Comparison of ENCODE assay signal across 30 cellular contexts in the genomic region with DNA sequence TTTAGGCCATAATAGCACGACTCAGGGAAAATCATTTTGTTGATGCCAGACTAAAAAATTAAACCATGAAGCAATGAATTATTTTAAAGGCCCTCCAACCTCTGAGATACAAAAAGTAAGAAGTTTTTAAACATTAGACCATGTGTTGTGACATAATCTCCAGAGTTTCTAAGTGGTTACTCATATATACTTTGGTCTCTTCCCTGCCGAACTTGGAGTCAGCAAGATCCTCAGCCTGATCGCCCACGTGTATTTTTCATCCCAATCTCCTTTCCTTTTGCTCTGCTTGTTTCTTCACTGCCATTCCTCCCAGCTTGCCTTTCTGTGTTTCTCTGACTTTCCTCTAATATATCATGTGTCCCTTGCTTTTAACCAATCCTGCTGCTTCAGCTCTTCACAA. TPM values are rescaled to one million over a fixed set of nuclear protein-coding genes. Genes with fewer than 3 reads are reported as not detected.
DNase-seq lines count a peak whose midpoint lies in the region; ATAC-seq, FAIRE-seq and TF ChIP-seq lines count a peak whose summit lies in the region.
"Had no signal": no experiment of that assay in that cellular context is flagged by ENCODE, and none has a peak within 500 bp of the region (broad histone marks: within the 10 kb centered on the region; RNA-seq: fewer than 3 reads in every experiment).

No MANE protein-coding gene starts in this region.

- H2AFZ ChIP-seq in GM23248 (no peak overlapping the region), K562 (ENCODE audit: low read depth, low read length) (no peak overlapping the region)

- TF ChIP-seq EP300 in K562 (IDR thresholded peaks at IDR 0.05; ENCODE audit: low read length): no peak

- ATAC-seq in K562: no peak
- ATAC-seq in GM21447 (IDR thresholded peaks at IDR 0.05; ENCODE audit: unreplicated experiment): no peak
- ATAC-seq: esophagus mucosa; HCT116; naive thymus-derived CD4-positive, alpha-beta T cell; T-cell had no signal

- no peaks in the 10 kb centered on the region for H3K27me3 ChIP-seq in GM23248 (replicated peaks; ENCODE audit: insufficient read depth)
- H3K27me3 ChIP-seq in K562 (ENCODE audit: control insufficient read depth in 2 of 2, insufficient read depth in 2 of 2, low read length in 2 of 2): no peaks in the 10 kb centered on the region
- no peaks in the 10 kb centered on the region for H3K27me3 ChIP-seq in CD8-positive, alpha-beta memory T cell (ENCODE audit: insufficient read depth, low read length, poor library complexity, severe bottlenecking)
- H3K27me3 ChIP-seq: SJSA1, transverse colon had no signal

- no peaks in the 10 kb centered on the region for H3K9me1 ChIP-seq in K562 (ENCODE audit: control insufficient read depth, insufficient read depth, low read length)

- H3K79me2 ChIP-seq in GM23248 (ENCODE audit: insufficient read depth): peaks cover 58% of the 10 kb centered on the region
- peaks cover 83% of the 10 kb centered on the region for H3K79me2 ChIP-seq in K562 (ENCODE audit: control insufficient read depth, insufficient read depth, low read length)

- in situ Hi-C loops in GM23248 (cut with MboI): no loop called here
- in situ Hi-C loops in K562 (cut with MboI): no loop called here

- H3K4me1 Mint-ChIP-seq in CD8-positive, alpha-beta memory T cell: peaks cover 21 to 51% (median 40%) of the 10 kb centered on the region in 3 donors

- H3K4me3 ChIP-seq in GM23248: no peak overlapping the region
- no peak overlapping the region for H3K4me3 ChIP-seq in K562
- H3K4me3 ChIP-seq in foreskin fibroblast (ENCODE audit: low read depth in 1 of 2, low read length in 2 of 2): no peak overlapping the region
- no peak overlapping the region for H3K4me3 ChIP-seq in CD8-positive, alpha-beta memory T cell (ENCODE audit: low read length)
- H3K4me3 ChIP-seq: SJSA1, transverse colon had no signal

- H3K4me2 ChIP-seq in GM23248 (ENCODE audit: unreplicated experiment) (peak overlapping the region; percentile 36), K562 (ENCODE audit: insufficient read depth, low read length) (no peak overlapping the region; the same call in 1 of the 2 replicates)

- no TSS peak for BruUV-seq in K562 (replicated peaks; lab: Mats Ljungman, UMichigan)

- TF ChIP-seq RAD21 in K562 (CRISPR knock-in tag; conservative IDR thresholded peaks at IDR 0.05 in 1 of 2, IDR thresholded peaks at IDR 0.05 in 1 of 2): no peak

- no peak for TF ChIP-seq CTCF in K562 (IDR thresholded peaks at IDR 0.05 in 2 of 3, conservative IDR thresholded peaks at IDR 0.05 in 1 of 3; ENCODE audit: insufficient read depth in 2 of 3, low read depth in 1 of 3, low read length in 3 of 3)
- no peak for TF ChIP-seq CTCF in foreskin fibroblast (IDR thresholded peaks at IDR 0.05; ENCODE audit: low read depth, low read length)

- 49 to 63% methylated on average over 4 of the region's 4 CpGs for WGBS in GM23248 (ENCODE audit: low coverage in 1 of 2, low lambda C conversion rate in 2 of 2, missing lambda C conversion rate in 2 of 2), 2 experiments
- WGBS in K562 (ENCODE audit: insufficient coverage, low coverage, missing lambda C conversion rate): 83% methylated on average over 4 of the region's 4 CpGs

- H3K27ac ChIP-seq in GM23248 (peak overlapping the region; percentile 56), K562 (ENCODE audit: extremely low read depth, low read depth, low read length) (no peak overlapping the region)
- H3K27ac ChIP-seq in CD8-positive, alpha-beta memory T cell (ENCODE audit: low read depth, low read length): no peak overlapping the region
- H3K27ac ChIP-seq: SJSA1 had no signal

- H4K20me1 ChIP-seq in GM23248 (ENCODE audit: insufficient read depth) (no peaks in the 10 kb centered on the region), K562 (replicated peaks; ENCODE audit: control insufficient read depth, insufficient read depth, low read length) (no peaks in the 10 kb centered on the region; the same call in 1 of the 2 replicates)

- peak; percentile 89 for DNase-seq in GM23248
- no peak for DNase-seq in K562 (ENCODE audit: extremely low read depth in 1 of 4, low spot score in 3 of 4)
- DNase-seq in foreskin fibroblast: peak; percentile 65 to 72
- DNase-seq in stimulated activated CD8-positive, alpha-beta memory T cell treated with anti-CD3 and anti-CD28 coated beads, Interleukin-4, amount 100 ng/mL, for 48 hours: no peak
- no peak for DNase-seq in stimulated activated CD4-positive, alpha-beta T cell treated with anti-CD3 and anti-CD28 coated beads, Interleukin-15, amount 100 ng/mL, for 24 hours
- DNase-seq in CD8-positive, alpha-beta memory T cell: no peak
- DNase-seq: activated CD4-positive, alpha-beta T cell treated with anti-CD3 and anti-CD28 coated beads, Interleukin-2, amount 50 U/mL, for 4 hours; activated naive CD4-positive, alpha-beta T cell treated with anti-CD3 and anti-CD28 coated beads, Interleukin-2, amount 50 U/mL, for 16 hours; AML-193; anterior cingulate cortex; caudate nucleus; CD4-positive, alpha-beta T cell; DMS 273 treated with DMSO at 0.1 percent for 48 hours; KG1; kidney; midbrain; MM.1S; naive thymus-derived CD4-positive, alpha-beta T cell; NCI-H1417 treated with DMSO at 0.1 percent for 48 hours; NCI-H2081; NCI-H226; nucleus accumbens; T-cell; transverse colon had no signal

- peaks cover 34% of the 10 kb centered on the region for H3K4me1 ChIP-seq in GM23248 (ENCODE audit: insufficient read depth)
- peaks cover 27 to 59% of the 10 kb centered on the region in 2 experiments for H3K4me1 ChIP-seq in K562 (replicated peaks in 1 of 2; ENCODE audit: control insufficient read depth in 2 of 2, insufficient read depth in 2 of 2, low read length in 2 of 2)
- H3K4me1 ChIP-seq in CD8-positive, alpha-beta memory T cell (ENCODE audit: insufficient read depth, low read length): peaks cover 15% of the 10 kb centered on the region

- no peaks in the 10 kb centered on the region for H3K27me3 Mint-ChIP-seq in CD8-positive, alpha-beta memory T cell
- H3K27me3 Mint-ChIP-seq: CD4-positive, alpha-beta T cell; naive thymus-derived CD4-positive, alpha-beta T cell; T-cell had no signal

- H3K9me2 ChIP-seq in GM23248 (ENCODE audit: insufficient read depth): no peaks in the 10 kb centered on the region

- H3K9ac ChIP-seq in GM23248 (0 out of 2 replicates have a peak overlapping the region, but pooled peaks have one; percentile 4), K562 (ENCODE audit: insufficient read depth in 1 of 2, low read depth in 2 of 2, low read length in 2 of 2) (no peak overlapping the region)

- H3K36me3 ChIP-seq in GM23248 (ENCODE audit: low read depth): 0 out of 2 replicates have a peak, but pooled peaks cover 4% of the 10 kb centered on the region
- H3K36me3 ChIP-seq in K562 (ENCODE audit: control insufficient read depth, insufficient read depth, low read length): peaks cover 52% of the 10 kb centered on the region
- no peaks in the 10 kb centered on the region for H3K36me3 ChIP-seq in CD8-positive, alpha-beta memory T cell (ENCODE audit: insufficient read depth, low read length)

- intact Hi-C loops in K562 (cut with micrococcal nuclease): loop anchor here (10.0 kb wide), 1 partner anchor 352 kb away; the partner anchor contains the start of genes EXOC8 and SPRTN

- H3F3A ChIP-seq in GM23248 (ENCODE audit: insufficient read depth): peaks cover 31% of the 10 kb centered on the region

- CTCF ChIA-PET in K562 (lab: Yijun Ruan, JAX; ENCODE audit: low intra/inter-chr PET ratio): no interaction called here
- CTCF ChIA-PET in CD8-positive, alpha-beta memory T cell (lab: Charles Lee): no interaction called here

- POLR2A ChIA-PET in K562 (lab: Yijun Ruan, JAX): interaction anchor here (1.7 kb wide), 1 partner anchor 9 kb away, joined by 5 read pairs; no protein-coding TSS in a partner anchor
- POLR2A ChIA-PET in CD8-positive, alpha-beta memory T cell (lab: Charles Lee): no interaction called here

- no peak for FAIRE-seq in K562 (lab: Jason Lieb, UNC)
- FAIRE-seq: HTR-8/SVneo, kidney had no signal

- no peaks in the 10 kb centered on the region for H3K9me3 Mint-ChIP-seq in CD8-positive, alpha-beta memory T cell
- H3K9me3 Mint-ChIP-seq: activated T-helper 1 cell treated with anti-CD3 and anti-CD28 coated beads, Interleukin-12 subunit alpha, Interleukin-12 subunit beta, Interleukin-2, Interleukin-4 antibody, amounts not matched to agents 30 ng/mL and 10 ng/mL and 1 ng/mL, durations not matched to agents 14 hours and 24 hours and 36 hours; CD4-positive, alpha-beta T cell; naive thymus-derived CD4-positive, alpha-beta T cell; T-cell had no signal

- TF ChIP-seq POLR2A in K562 (conservative IDR thresholded peaks at IDR 0.05): no peak

- H3K4me3 Mint-ChIP-seq in CD8-positive, alpha-beta memory T cell: no peak overlapping the region
- H3K4me3 Mint-ChIP-seq: activated T-helper 1 cell treated with anti-CD3 and anti-CD28 coated beads, Interleukin-12 subunit alpha, Interleukin-12 subunit beta, Interleukin-2, Interleukin-4 antibody, amounts not matched to agents 30 ng/mL and 10 ng/mL and 1 ng/mL, durations not matched to agents 14 hours and 24 hours and 36 hours; CD4-positive, alpha-beta T cell; naive thymus-derived CD4-positive, alpha-beta T cell; T-cell had no signal

- H3K9me3 ChIP-seq in GM23248 (ENCODE audit: low read depth): no peaks in the 10 kb centered on the region
- H3K9me3 ChIP-seq in K562 (replicated peaks; ENCODE audit: control insufficient read depth, insufficient read depth, low read depth, low read length): no peaks in the 10 kb centered on the region
- H3K9me3 ChIP-seq in CD8-positive, alpha-beta memory T cell (ENCODE audit: low read length): no peaks in the 10 kb centered on the region
- H3K9me3 ChIP-seq: SJSA1, transverse colon had no signal

- H3K36me3 Mint-ChIP-seq in CD8-positive, alpha-beta memory T cell: peaks cover 0 to 37% (median 3%) of the 10 kb centered on the region in 3 donors

- no peak overlapping the region for H3K27ac Mint-ChIP-seq in CD8-positive, alpha-beta memory T cell
- H3K27ac Mint-ChIP-seq: activated T-helper 1 cell treated with anti-CD3 and anti-CD28 coated beads, Interleukin-12 subunit alpha, Interleukin-12 subunit beta, Interleukin-2, Interleukin-4 antibody, amounts not matched to agents 30 ng/mL and 10 ng/mL and 1 ng/mL, durations not matched to agents 14 hours and 24 hours and 36 hours; CD4-positive, alpha-beta T cell; naive thymus-derived CD4-positive, alpha-beta T cell; T-cell had no signal

RNA-seq across cellular contexts. Expression of gene ARV1, which starts 3.8 kb away (rescaled TPM):
- 25.0 and 30.2 TPM in 2 replicates for total RNA-seq in GM23248 (2014; rRNA removed; shearing (Covaris generic))
- polyA plus RNA-seq in GM23248 (2016; fragmentation: Nextera tagmentation; extraction: Ambion mirVana) (26.2 and 27.5 TPM in 2 replicates), K562 (2011; rRNA removed) (101 and 139 TPM in 2 replicates), K562 (2014; fragmentation: Illumina TruSeq; extraction: Trizol) (110 and 129 TPM in 2 replicates), K562 (2014; fragmentation: Nextera tagmentation; extraction: Ambion mirVana) (10 to 100 TPM; 61.9 to 71.0 TPM), K562 (2014; rRNA removed) (117 and 128 TPM in 2 replicates)
- total RNA-seq in K562 (2011; cell fraction: chromatin; rRNA removed; ENCODE audit: low replicate concordance): 34.0 and 60.9 TPM in 2 replicates
- 35.9 and 44.0 TPM in 2 replicates for total RNA-seq in K562 (2011; cell fraction: nucleolus; rRNA removed)
- 68.0 and 76.8 TPM in 2 replicates for total RNA-seq in K562 (2011; cell fraction: nucleoplasm; rRNA removed)
- total RNA-seq in K562 (2014; rRNA removed) (54.8 and 66.6 TPM in 2 replicates), K562 (2014; rRNA removed; fragmentation: Illumina TruSeq; extraction: Trizol) (85.3 and 92.3 TPM in 2 replicates), K562 (2015; rRNA removed; fragmentation: Illumina TruSeq; extraction: Trizol) (70.0 and 74.0 TPM in 2 replicates), K562 (2021) (63.5 and 65.5 TPM in 2 replicates)
- 40.2 and 61.9 TPM in 2 replicates for polyA plus RNA-seq in K562 (2011; cell fraction: cytosol; rRNA removed)
- polyA plus RNA-seq in K562 (2011; cell fraction: nucleus; rRNA removed): 45.5 and 69.3 TPM in 2 replicates
- polyA plus RNA-seq in K562 (2012): 68.8 and 104 TPM in 2 replicates
- polyA minus RNA-seq in K562 (2011; rRNA and poly(A)+ RNA removed): 49.0 and 59.1 TPM in 2 replicates
- polyA minus RNA-seq in K562 (2011; cell fraction: cytosol; rRNA and poly(A)+ RNA removed): 18.5 and 25.1 TPM in 2 replicates
- polyA minus RNA-seq in K562 (2011; cell fraction: nucleus; rRNA and poly(A)+ RNA removed): 12.0 and 15.7 TPM in 2 replicates
- total RNA-seq in CD8-positive, alpha-beta memory T cell: 10 to 100 TPM; 21.2 to 21.4 TPM
- 27.6 TPM for polyA plus RNA-seq in CD8-positive, alpha-beta memory T cell

RNA-seq across cellular contexts. Expression of gene TTC13, which starts 4.0 kb away (rescaled TPM):
- 11.1 and 14.3 TPM in 2 replicates for total RNA-seq in GM23248 (2014; rRNA removed; shearing (Covaris generic))
- polyA plus RNA-seq in GM23248 (2016; fragmentation: Nextera tagmentation; extraction: Ambion mirVana) (6.7 and 9.1 TPM in 2 replicates), K562 (2011; rRNA removed) (7.4 and 9.6 TPM in 2 replicates), K562 (2014; fragmentation: Illumina TruSeq; extraction: Trizol) (10.4 and 13.8 TPM in 2 replicates), K562 (2014; fragmentation: Nextera tagmentation; extraction: Ambion mirVana) (1 to 10 TPM; 1.7 to 2.2 TPM), K562 (2014; rRNA removed) (9.6 and 11.4 TPM in 2 replicates)
- total RNA-seq in K562 (2011; cell fraction: chromatin; rRNA removed; ENCODE audit: low replicate concordance): 12.9 and 36.9 TPM in 2 replicates
- 7.5 and 12.8 TPM in 2 replicates for total RNA-seq in K562 (2011; cell fraction: nucleolus; rRNA removed)
- total RNA-seq in K562 (2011; cell fraction: nucleoplasm; rRNA removed): 15.6 and 17.7 TPM in 2 replicates
- total RNA-seq in K562 (2014; rRNA removed) (6.2 and 7.9 TPM in 2 replicates), K562 (2014; rRNA removed; fragmentation: Illumina TruSeq; extraction: Trizol) (7.6 and 9.1 TPM in 2 replicates), K562 (2015; rRNA removed; fragmentation: Illumina TruSeq; extraction: Trizol) (9.0 and 12.2 TPM in 2 replicates), K562 (2021) (10.9 and 12.3 TPM in 2 replicates)
- polyA plus RNA-seq in K562 (2011; cell fraction: cytosol; rRNA removed): 2.2 and 2.5 TPM in 2 replicates
- 23.4 and 28.7 TPM in 2 replicates for polyA plus RNA-seq in K562 (2011; cell fraction: nucleus; rRNA removed)
- 8.7 and 13.9 TPM in 2 replicates for polyA plus RNA-seq in K562 (2012)
- 13.1 and 17.5 TPM in 2 replicates for polyA minus RNA-seq in K562 (2011; rRNA and poly(A)+ RNA removed)
- polyA minus RNA-seq in K562 (2011; cell fraction: cytosol; rRNA and poly(A)+ RNA removed): 4.4 and 6.1 TPM in 2 replicates
- 21.4 and 25.0 TPM in 2 replicates for polyA minus RNA-seq in K562 (2011; cell fraction: nucleus; rRNA and poly(A)+ RNA removed)
- 10 to 100 TPM; 21.5 to 24.8 TPM for total RNA-seq in CD8-positive, alpha-beta memory T cell
- 13.1 TPM for polyA plus RNA-seq in CD8-positive, alpha-beta memory T cell

RNA-seq across cellular contexts. Expression of gene FAM89A, which starts 57.4 kb away (rescaled TPM):
- total RNA-seq in GM23248 (2014; rRNA removed; shearing (Covaris generic)): 0.51 and 6.3 TPM in 2 replicates
- polyA plus RNA-seq in GM23248 (2016; fragmentation: Nextera tagmentation; extraction: Ambion mirVana) (2.4 and 3.1 TPM in 2 replicates), K562 (2011; rRNA removed) (25.6 and 45.4 TPM in 2 replicates), K562 (2014; fragmentation: Illumina TruSeq; extraction: Trizol) (41.0 and 42.1 TPM in 2 replicates), K562 (2014; fragmentation: Nextera tagmentation; extraction: Ambion mirVana) (10 to 100 TPM in 1 of 2 experiments, 1 to 10 TPM in 1; 8.7 to 13.3 TPM), K562 (2014; rRNA removed) (54.5 and 56.0 TPM in 2 replicates)
- total RNA-seq in K562 (2011; cell fraction: chromatin; rRNA removed; ENCODE audit: low replicate concordance): 18.2 and 25.0 TPM in 2 replicates
- 12.5 and 13.6 TPM in 2 replicates for total RNA-seq in K562 (2011; cell fraction: nucleolus; rRNA removed)
- 18.5 and 25.7 TPM in 2 replicates for total RNA-seq in K562 (2011; cell fraction: nucleoplasm; rRNA removed)
- total RNA-seq in K562 (2014; rRNA removed) (66.2 TPM in 2 replicates), K562 (2014; rRNA removed; fragmentation: Illumina TruSeq; extraction: Trizol) (43.3 and 43.5 TPM in 2 replicates), K562 (2015; rRNA removed; fragmentation: Illumina TruSeq; extraction: Trizol) (25.1 and 29.3 TPM in 2 replicates), K562 (2021) (56.5 and 56.9 TPM in 2 replicates)
- polyA plus RNA-seq in K562 (2011; cell fraction: cytosol; rRNA removed): 26.9 and 37.2 TPM in 2 replicates
- 11.3 and 14.9 TPM in 2 replicates for polyA plus RNA-seq in K562 (2011; cell fraction: nucleus; rRNA removed)
- polyA plus RNA-seq in K562 (2012): 41.1 and 110 TPM in 2 replicates
- polyA minus RNA-seq in K562 (2011; rRNA and poly(A)+ RNA removed): 21.1 and 30.9 TPM in 2 replicates
- 6.7 and 15.0 TPM in 2 replicates for polyA minus RNA-seq in K562 (2011; cell fraction: cytosol; rRNA and poly(A)+ RNA removed)
- polyA minus RNA-seq in K562 (2011; cell fraction: nucleus; rRNA and poly(A)+ RNA removed): 8.4 and 9.6 TPM in 2 replicates
- total RNA-seq in CD8-positive, alpha-beta memory T cell: 10 to 100 TPM; 12.1 to 14.8 TPM
- 10.5 TPM for polyA plus RNA-seq in CD8-positive, alpha-beta memory T cell

Comparison
In these comparisons a context has a peak if more than half of its experiments do, and no peak if none do; other contexts are left out.
1. DNase-seq: peak in GM23248 (single experiment) and foreskin fibroblast (2 of 2); none in K562 (0 of 4), stimulated activated CD8-positive, alpha-beta memory T cell treated with anti-CD3 and anti-CD28 coated beads, Interleukin-4, amount 100 ng/mL, for 48 hours (single experiment), stimulated activated CD4-positive, alpha-beta T cell treated with anti-CD3 and anti-CD28 coated beads, Interleukin-15, amount 100 ng/mL, for 24 hours (single experiment) and CD8-positive, alpha-beta memory T cell (0 of 5).